In the genomic region with DNA sequence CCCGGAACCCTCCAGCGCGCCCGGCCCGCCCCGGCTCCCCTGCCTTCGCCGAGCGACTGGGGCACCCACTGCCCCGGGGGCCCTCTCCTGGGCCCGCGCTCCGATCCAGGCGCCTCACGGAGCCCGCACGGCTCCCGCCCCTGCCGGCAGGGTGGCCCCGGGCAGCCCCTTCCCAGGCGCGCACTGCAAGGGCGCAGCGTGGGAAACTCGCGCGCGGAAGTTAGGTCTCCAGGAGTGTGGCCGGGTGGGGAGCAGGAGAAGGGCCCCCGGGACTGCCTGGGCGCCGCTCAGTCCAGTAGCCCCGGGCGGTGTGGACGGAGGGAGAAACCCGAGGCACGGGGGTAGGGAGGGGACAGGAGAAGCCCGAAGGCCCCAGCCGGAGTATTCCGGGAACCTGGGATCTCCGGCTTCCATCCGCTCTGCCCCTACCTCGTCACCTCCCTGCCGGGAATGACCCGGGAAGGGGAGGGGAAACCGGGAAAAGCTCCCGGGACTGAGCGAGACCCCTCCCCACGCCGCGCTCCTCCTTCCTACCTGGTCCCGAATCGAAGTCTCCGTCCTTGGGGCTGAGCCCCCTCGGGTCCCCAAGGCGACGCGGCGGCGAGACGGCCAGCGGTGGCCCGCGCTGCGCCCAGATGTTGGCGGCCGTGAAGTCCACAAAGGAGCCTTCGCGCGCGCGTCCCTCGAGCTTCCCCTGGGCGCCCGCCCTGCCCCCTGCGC, we compare ENCODE assay signal across 8 cellular contexts. TPM values are rescaled to one million over a fixed set of nuclear protein-coding genes. Genes with fewer than 3 reads are reported as not detected.
A peak's percentile ranks its signal among the peaks of the same experiment; 100 is the strongest.
DNase-seq lines count a peak whose midpoint lies in the region; ATAC-seq, FAIRE-seq and TF ChIP-seq lines count a peak whose summit lies in the region.

No MANE protein-coding gene starts in this region.

- H3K36me3 ChIP-seq in bronchial epithelial cell (ENCODE audit: control insufficient read depth, insufficient read depth, low read length) (peaks cover 2% of the 10 kb centered on the region), left lung (peaks cover 0 to 49% of the 10 kb centered on the region in 2 donors), subcutaneous abdominal adipose tissue (ENCODE audit: control insufficient read depth in 5 of 5, insufficient read depth in 5 of 5, low read length in 5 of 5) (peaks cover 0 to 32% (median 18%) of the 10 kb centered on the region in 5 donors)

- H3K4me3 ChIP-seq in bronchial epithelial cell (ENCODE audit: low read depth, low read length) (peak overlapping the region; percentile 85), left lung (peak overlapping the region; percentile 92 to 96), subcutaneous abdominal adipose tissue (ENCODE audit: low read depth in 1 of 5, low read length in 5 of 5) (peak overlapping the region; percentile 74 to 99 (median 98))

- H3K9me3 ChIP-seq in left lung (no peaks in the 10 kb centered on the region), subcutaneous abdominal adipose tissue (ENCODE audit: control insufficient read depth in 5 of 5, low read length in 5 of 5) (no peaks in the 10 kb centered on the region)

- peaks cover 33 to 60% of the 10 kb centered on the region in 2 donors for H3K4me1 ChIP-seq in left lung
- H3K4me1 ChIP-seq in subcutaneous abdominal adipose tissue (ENCODE audit: control insufficient read depth in 5 of 5, insufficient read depth in 5 of 5, low read length in 5 of 5): peaks cover 1 to 44% (median 28%) of the 10 kb centered on the region in 5 donors

- H3K9ac ChIP-seq in subcutaneous abdominal adipose tissue (ENCODE audit: low read length in 5 of 5): peak overlapping the region in 4 of 5 donors; percentile 89 to 96 (median 95)

- ATAC-seq in left lung (peak; percentile 1), GM18520 (IDR thresholded peaks at IDR 0.05; ENCODE audit: unreplicated experiment) (no peak), GM18868 (IDR thresholded peaks at IDR 0.05; ENCODE audit: unreplicated experiment) (no peak)

- peak; percentile 44 to 84 (median 77) for DNase-seq in NCI-H1417 (lab: John Stamatoyannopoulos, UW)
- no peak for DNase-seq in NCI-H1417 treated with DMSO at 0.1 percent for 48 hours (lab: John Stamatoyannopoulos, UW)
- peak; percentile 71 for DNase-seq in NCI-H69 (lab: John Stamatoyannopoulos, UW)
- DNase-seq in bronchial epithelial cell (ENCODE audit: low read depth): no peak
- DNase-seq in left lung: peak; percentile 57 to 89

- H3K27ac ChIP-seq in left lung (peak overlapping the region; percentile 95 to 98), subcutaneous abdominal adipose tissue (ENCODE audit: low read depth, low read length) (peak overlapping the region; percentile 65)

- intact Hi-C loops in left lung (cut with DNase I): no loop called here

- no peak for FAIRE-seq in bronchial epithelial cell (lab: Jason Lieb, UNC)

- peaks cover 4% of the 10 kb centered on the region for H3K27me3 ChIP-seq in bronchial epithelial cell (ENCODE audit: control insufficient read depth, insufficient read depth, low read length)
- H3K27me3 ChIP-seq in left lung: no peaks in the 10 kb centered on the region
- no peaks in the 10 kb centered on the region for H3K27me3 ChIP-seq in subcutaneous abdominal adipose tissue (ENCODE audit: control insufficient read depth in 5 of 5, insufficient read depth in 4 of 5, low read length in 5 of 5)

- TF ChIP-seq CTCF in bronchial epithelial cell (IDR thresholded peaks at IDR 0.05; ENCODE audit: insufficient read depth, low read length, severe bottlenecking): no peak
- no peak for TF ChIP-seq CTCF in left lung (IDR thresholded peaks at IDR 0.05)

RNA-seq across cellular contexts. Expression of a gene that starts 0.5 kb away (rescaled TPM):
- total RNA-seq in bronchial epithelial cell (10.0 and 13.7 TPM in 2 replicates), left lung (100 to 1,000 TPM in 1 of 2 donors, 10 to 100 TPM in 1; 60.7 to 110 TPM)

RNA-seq across cellular contexts. Expression of a gene that starts 19.1 kb away (rescaled TPM):
- total RNA-seq in bronchial epithelial cell (22.5 and 25.8 TPM in 2 replicates), left lung (10 to 100 TPM; 63.4 to 83.6 TPM)

Comparison
In these comparisons a context has a peak if more than half of its experiments do, and no peak if none do; other contexts are left out.
1. DNase-seq: peak in NCI-H1417 (3 of 3), NCI-H69 (single experiment) and left lung (2 of 2); none in NCI-H1417 treated with DMSO at 0.1 percent for 48 hours (single experiment) and bronchial epithelial cell (single experiment).
2. Peak in every context shown above with its lines, with median percentiles within 50 percentile points of each other: H3K4me3 ChIP-seq.